ENCODE assay signal across 13 cellular contexts in the genomic region with DNA sequence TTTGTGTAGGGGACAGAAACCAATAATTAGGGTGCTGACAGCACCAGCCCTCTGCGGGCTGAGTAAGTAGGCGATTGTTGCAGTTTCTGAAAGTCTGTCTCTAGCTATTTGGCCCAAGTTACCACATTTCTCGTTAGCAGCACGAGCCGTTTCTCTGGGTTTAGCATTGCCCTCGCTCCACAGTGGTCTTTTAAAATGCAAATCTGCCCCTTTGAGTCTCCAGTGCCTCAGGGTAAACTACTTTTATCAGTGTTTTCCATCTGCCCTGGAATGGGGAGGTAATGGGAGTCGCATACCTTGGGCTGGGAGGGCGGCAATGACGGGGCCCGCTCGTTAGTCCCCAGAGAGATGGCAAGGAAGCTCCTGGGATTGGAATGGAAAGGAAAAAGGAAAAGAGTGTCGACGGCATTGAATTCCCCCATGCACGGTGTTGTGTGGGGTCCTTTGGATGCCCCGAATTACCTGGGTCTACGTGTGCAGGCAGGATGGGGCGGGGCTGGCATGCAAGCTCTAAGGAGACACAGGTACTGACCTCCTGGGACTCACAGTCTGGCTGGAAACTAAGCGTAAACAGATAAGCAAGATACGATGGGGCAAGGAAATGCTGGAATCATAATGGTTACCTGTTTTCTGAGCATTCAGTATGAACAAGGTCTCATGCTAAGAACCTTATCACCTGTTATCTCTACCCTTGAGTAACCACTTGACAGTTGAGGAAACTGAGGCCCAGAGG.
DNase-seq lines count a peak whose midpoint lies in the region; ATAC-seq and TF ChIP-seq lines count a peak whose summit lies in the region.
"Had no signal": no experiment of that assay in that cellular context is flagged by ENCODE, and none has a peak within 500 bp of the region (broad histone marks: within the 10 kb centered on the region; RNA-seq: fewer than 3 reads in every experiment).

No MANE protein-coding gene starts in this region.

- no peaks in the 10 kb centered on the region for H3K9me3 Mint-ChIP-seq in type B pancreatic cell
- no peaks in the 10 kb centered on the region for H3K9me3 Mint-ChIP-seq in activated naive CD4-positive, alpha-beta T cell treated with anti-CD3 and anti-CD28 coated beads, Interleukin-2, amount 10 ng/mL, durations not matched to agents 7 days and 5 days

- no TSS peak for BruUV-seq in mammary epithelial cell (replicated peaks; lab: Mats Ljungman, UMichigan)

- TF ChIP-seq CTCF in mammary epithelial cell (conservative IDR thresholded peaks at IDR 0.05 in 1 of 2, IDR thresholded peaks at IDR 0.05 in 1 of 2; ENCODE audit: extremely low read depth in 1 of 2, insufficient read depth in 1 of 2, low read depth in 1 of 2, low read length in 2 of 2) (no peak), breast epithelium (IDR thresholded peaks at IDR 0.05) (no peak), type B pancreatic cell (conservative IDR thresholded peaks at IDR 0.05) (no peak)

- H3K4me3 ChIP-seq in mammary epithelial cell (replicated peaks in 1 of 3; ENCODE audit: insufficient read depth in 1 of 3, low read depth in 2 of 3, low read length in 3 of 3), result no peak overlapping the region
- no peak overlapping the region for H3K4me3 ChIP-seq in breast epithelium
- no peak overlapping the region for H3K4me3 ChIP-seq in SJSA1
- no peak overlapping the region for H3K4me3 ChIP-seq in iPS DF 6.9 (ENCODE audit: low read length)
- H3K4me3 ChIP-seq: tibial artery had no signal

- no peaks in the 10 kb centered on the region for H4K20me1 ChIP-seq in mammary epithelial cell (ENCODE audit: insufficient read depth, low read length)

- in situ Hi-C loops in mammary epithelial cell (cut with MboI; ENCODE audit: low sequenced_read_pairs in 2 of 2), result no loop called here

- H3K9me3 ChIP-seq in mammary epithelial cell (replicated peaks; ENCODE audit: insufficient read depth, low read length) (no peaks in the 10 kb centered on the region), breast epithelium (no peaks in the 10 kb centered on the region), SJSA1 (replicated peaks) (no peaks in the 10 kb centered on the region), iPS DF 6.9 (ENCODE audit: control insufficient read depth, insufficient read depth, low read length) (no peaks in the 10 kb centered on the region)
- H3K9me3 ChIP-seq: tibial artery had no signal

- peak overlapping the region; percentile 49 for H3K4me2 ChIP-seq in mammary epithelial cell (ENCODE audit: insufficient read depth, low read depth, low read length)

- CTCF ChIA-PET in mammary epithelial cell (lab: Charles Lee; ENCODE audit: low non-redundant PET), result no interaction called here
- CTCF ChIA-PET in activated naive CD4-positive, alpha-beta T cell treated with anti-CD3 and anti-CD28 coated beads, Interleukin-2, amount 10 ng/mL, durations not matched to agents 7 days and 5 days (lab: Charles Lee), result no interaction called here

- no peaks in the 10 kb centered on the region for H3K79me2 ChIP-seq in mammary epithelial cell (ENCODE audit: insufficient read depth, low read length)

- no peak for DNase-seq in mammary epithelial cell
- no peak for DNase-seq in breast epithelium (ENCODE audit: low spot score in 2 of 2)
- DNase-seq in SJSA1 (ENCODE audit: low read depth in 1 of 2, low spot score in 2 of 2), result peak in 1 of 2 experiments; percentile 25
- peak; percentile 88 for DNase-seq in iPS DF 6.9 (ENCODE audit: low read depth, low spot score)
- DNase-seq in type B pancreatic cell (ENCODE audit: extremely low spot score, unreplicated experiment), result no peak
- DNase-seq in NCI-H2227 treated with DMSO at 0.1 percent for 48 hours (lab: John Stamatoyannopoulos, UW), result no peak
- DNase-seq in activated naive CD4-positive, alpha-beta T cell treated with anti-CD3 and anti-CD28 coated beads, Interleukin-2, amount 10 ng/mL, durations not matched to agents 7 days and 5 days, result no peak
- DNase-seq: activated CD4-positive, alpha-beta T cell treated with anti-CD3 and anti-CD28 coated beads for 48 hours; DMS153; naive B cell; NCI-H774; tibial artery had no signal

- peaks cover 45% of the 10 kb centered on the region for H3K4me1 Mint-ChIP-seq in type B pancreatic cell (ENCODE audit: unreplicated experiment)
- H3K4me1 Mint-ChIP-seq in activated naive CD4-positive, alpha-beta T cell treated with anti-CD3 and anti-CD28 coated beads, Interleukin-2, amount 10 ng/mL, durations not matched to agents 7 days and 5 days, result no peaks in the 10 kb centered on the region
- H3K4me1 Mint-ChIP-seq: naive B cell had no signal

- peaks cover 20% of the 10 kb centered on the region for H3K4me1 ChIP-seq in mammary epithelial cell (ENCODE audit: insufficient read depth, low read length)
- H3K4me1 ChIP-seq in breast epithelium, result peaks cover 0 to 4% of the 10 kb centered on the region in 2 donors
- peaks cover 26% of the 10 kb centered on the region for H3K4me1 ChIP-seq in SJSA1 (replicated peaks)
- H3K4me1 ChIP-seq in iPS DF 6.9 (ENCODE audit: control insufficient read depth, insufficient read depth, low read length), result peaks cover 8% of the 10 kb centered on the region; the same call in 1 of the 2 replicates

- peak overlapping the region; percentile 83 for H2AFZ ChIP-seq in mammary epithelial cell (ENCODE audit: low read depth, low read length)

- peaks cover 11% of the 10 kb centered on the region for H3K27me3 Mint-ChIP-seq in type B pancreatic cell
- no peaks in the 10 kb centered on the region for H3K27me3 Mint-ChIP-seq in activated naive CD4-positive, alpha-beta T cell treated with anti-CD3 and anti-CD28 coated beads, Interleukin-2, amount 10 ng/mL, durations not matched to agents 7 days and 5 days

- H3K9ac ChIP-seq in mammary epithelial cell (ENCODE audit: insufficient read depth, low read length), result no peak overlapping the region

- dilution Hi-C loops in mammary epithelial cell (cut with HindIII; ENCODE audit: low sequenced_read_pairs), result no loop called here

- H3K27me3 ChIP-seq in mammary epithelial cell (ENCODE audit: insufficient read depth, low read length), result no peaks in the 10 kb centered on the region
- H3K27me3 ChIP-seq in breast epithelium, result no peaks in the 10 kb centered on the region
- H3K27me3 ChIP-seq in SJSA1 (replicated peaks), result no peaks in the 10 kb centered on the region
- no peaks in the 10 kb centered on the region for H3K27me3 ChIP-seq in iPS DF 6.9 (ENCODE audit: control insufficient read depth, insufficient read depth, low read length)
- H3K27me3 ChIP-seq: tibial artery had no signal

- H3K27ac ChIP-seq in mammary epithelial cell (ENCODE audit: insufficient read depth, low read depth, low read length), result peak overlapping the region; percentile 21
- peak overlapping the region in 1 of 2 donors; percentile 25 for H3K27ac ChIP-seq in breast epithelium
- H3K27ac ChIP-seq in SJSA1, result peak overlapping the region; percentile 70
- H3K27ac ChIP-seq in iPS DF 6.9 (ENCODE audit: low read length), result no peak overlapping the region

- no peak for ATAC-seq in HG03139 (IDR thresholded peaks at IDR 0.05; ENCODE audit: unreplicated experiment)

- intact Hi-C loops in mammary epithelial cell (cut with micrococcal nuclease) (loop anchor here (2.0 to 10.0 kb wide), 5 partner anchors 100 to 413 kb away; no protein-coding TSS in a partner anchor), breast epithelium (cut with DNase I; ENCODE audit: low total_unique reads) (no loop called here)

- TF ChIP-seq POLR2A in breast epithelium (IDR thresholded peaks at IDR 0.05), result no peak

- H3K36me3 ChIP-seq in mammary epithelial cell (ENCODE audit: insufficient read depth, low read length), result no peaks in the 10 kb centered on the region
- no peaks in the 10 kb centered on the region for H3K36me3 ChIP-seq in breast epithelium
- H3K36me3 ChIP-seq in SJSA1, result no peaks in the 10 kb centered on the region
- no peaks in the 10 kb centered on the region for H3K36me3 ChIP-seq in iPS DF 6.9 (ENCODE audit: control insufficient read depth, insufficient read depth, low read length)
- H3K36me3 ChIP-seq: tibial artery had no signal

- 27% methylated on average over 19 of the region's 19 CpGs for WGBS in mammary epithelial cell (ENCODE audit: low coverage, missing lambda C conversion rate)
- no CpG with 5 or more reads among the region's 19 CpGs for WGBS in iPS DF 6.9 (ENCODE audit: insufficient coverage, insufficient read length)

- H3K27ac Mint-ChIP-seq in type B pancreatic cell, result peak overlapping the region; percentile 89
- H3K27ac Mint-ChIP-seq in activated naive CD4-positive, alpha-beta T cell treated with anti-CD3 and anti-CD28 coated beads, Interleukin-2, amount 10 ng/mL, durations not matched to agents 7 days and 5 days, result no peak overlapping the region

- H3K36me3 Mint-ChIP-seq in type B pancreatic cell, result no peaks in the 10 kb centered on the region
- no peaks in the 10 kb centered on the region for H3K36me3 Mint-ChIP-seq in activated naive CD4-positive, alpha-beta T cell treated with anti-CD3 and anti-CD28 coated beads, Interleukin-2, amount 10 ng/mL, durations not matched to agents 7 days and 5 days
- H3K36me3 Mint-ChIP-seq: naive B cell had no signal

- H3K4me3 Mint-ChIP-seq in type B pancreatic cell, result peak overlapping the region; percentile 66
- H3K4me3 Mint-ChIP-seq in activated naive CD4-positive, alpha-beta T cell treated with anti-CD3 and anti-CD28 coated beads, Interleukin-2, amount 10 ng/mL, durations not matched to agents 7 days and 5 days, result no peak overlapping the region
- H3K4me3 Mint-ChIP-seq: naive B cell had no signal
